ENCODE assay signal across 8 cellular contexts in the genomic region with DNA sequence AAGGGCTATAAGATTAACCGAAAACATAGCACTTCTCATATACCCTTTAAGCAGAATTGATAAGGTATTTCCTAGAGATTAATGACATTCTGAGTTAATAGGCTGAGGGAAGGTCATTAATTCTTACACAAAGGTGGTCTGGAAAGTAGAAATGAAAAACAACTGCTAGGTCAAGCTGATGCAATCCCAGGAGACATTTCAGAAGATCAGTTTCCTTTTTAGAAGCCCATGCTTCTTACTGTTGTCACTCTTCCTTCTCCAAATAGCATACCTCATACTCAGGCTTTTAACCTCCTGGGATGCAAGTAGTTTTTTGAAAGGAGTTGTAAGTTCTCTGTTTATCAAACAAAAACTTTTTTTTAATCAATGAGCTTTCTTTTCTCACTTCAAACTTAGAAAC. TPM values are rescaled to one million over a fixed set of nuclear protein-coding genes. Genes with fewer than 3 reads are reported as not detected.
A peak's percentile ranks its signal among the peaks of the same experiment; 100 is the strongest.
DNase-seq lines count a peak whose midpoint lies in the region; ATAC-seq and TF ChIP-seq lines count a peak whose summit lies in the region.

No MANE protein-coding gene starts in this region.

- POLR2A ChIA-PET in PC-3 (lab: Charles Lee; ENCODE audit: unreplicated experiment) = interaction anchor here (0.5 to 0.8 kb wide), 4 partner anchors 17 to 1572 kb away, joined by 3 to 7 read pairs (median 4); a partner anchor contains a TSS

- H3K9me3 ChIP-seq in PC-3 (ENCODE audit: low read length) (no peaks in the 10 kb centered on the region), psoas muscle (no peaks in the 10 kb centered on the region)

- H3K4me1 ChIP-seq in PC-3 (ENCODE audit: insufficient read depth, low read length) (peaks cover 58% of the 10 kb centered on the region), psoas muscle (peaks cover 65% of the 10 kb centered on the region)

- CTCF ChIA-PET in PC-3 (lab: Charles Lee) = interaction anchor here (1.0 to 1.3 kb wide), 2 partner anchors 148 to 262 kb away, joined by 3 read pairs; no protein-coding TSS in a partner anchor

- H2AFZ ChIP-seq in PC-3 (ENCODE audit: low read length) = no peak overlapping the region

- H3K27ac ChIP-seq in PC-3 (ENCODE audit: low read length) (peak overlapping the region; percentile 88), psoas muscle (peak overlapping the region; percentile 90), substantia nigra (ENCODE audit: low read depth, low read length, poor library complexity, severe bottlenecking) (no peak overlapping the region)

- no peak overlapping the region; the same call in 1 of the 2 replicates for H3K9ac ChIP-seq in PC-3 (ENCODE audit: low read length)

- BruUV-seq in PC-3 (replicated peaks; lab: Mats Ljungman, UMichigan) = TSS peak; percentile 78

- H3K27me3 ChIP-seq in PC-3 (ENCODE audit: low read length) = no peaks in the 10 kb centered on the region
- no peaks in the 10 kb centered on the region for H3K27me3 ChIP-seq in psoas muscle (ENCODE audit: insufficient read depth in 3 of 3, low read length in 2 of 3)

- DNase-seq in NCI-H82 treated with DMSO at 0.1 percent for 48 hours (lab: John Stamatoyannopoulos, UW; ENCODE audit: unreplicated experiment) (peak; percentile 28), NCI-H82 (lab: John Stamatoyannopoulos, UW) (no peak), PC-3 (no peak), psoas muscle (no peak), dermis blood vessel endothelial cell (no peak), substantia nigra (lab: John Stamatoyannopoulos, UW) (no peak)

- 0 out of 2 replicates have a peak, but pooled peaks cover 4% of the 10 kb centered on the region for H4K20me1 ChIP-seq in PC-3 (ENCODE audit: low read length)

- H3K9me2 ChIP-seq in PC-3 (replicated peaks; ENCODE audit: low read length) = no peaks in the 10 kb centered on the region

- no peaks in the 10 kb centered on the region for H3K79me2 ChIP-seq in PC-3 (ENCODE audit: low read length)

- TF ChIP-seq CTCF in PC-3 (conservative IDR thresholded peaks at IDR 0.05; ENCODE audit: low read depth, low read length) = no peak
- no peak for TF ChIP-seq CTCF in psoas muscle (IDR thresholded peaks at IDR 0.05)

- ATAC-seq in HG02678 (IDR thresholded peaks at IDR 0.05; ENCODE audit: unreplicated experiment) = peak; percentile 37
- no peak for ATAC-seq in PC-3
- peak in 3 of 4 donors; percentile 48 to 50 (median 48) for ATAC-seq in psoas muscle
- ATAC-seq in GM19328 (IDR thresholded peaks at IDR 0.05; ENCODE audit: unreplicated experiment) = no peak

- H3K36me3 ChIP-seq in PC-3 (ENCODE audit: low read depth, low read length) (no peaks in the 10 kb centered on the region), psoas muscle (ENCODE audit: insufficient read depth in 1 of 2, low read depth in 1 of 2) (no peaks in the 10 kb centered on the region)

- 61 to 77% (median 72%) methylated on average over 1 of the region's 1 CpG for WGBS in psoas muscle, 3 donors

- H3F3A ChIP-seq in PC-3 (ENCODE audit: low read length, unreplicated experiment) = peaks cover 5% of the 10 kb centered on the region

- intact Hi-C loops in PC-3 (cut with micrococcal nuclease) (loop anchor here (2.0 kb wide), 1 partner anchor 263 kb away; no protein-coding TSS in a partner anchor), psoas muscle (cut with DNase I) (loop anchor here in 1 of 2 donors (5.0 kb wide), 1 partner anchor 73 kb away; no protein-coding TSS in a partner anchor)

- H3K4me3 ChIP-seq in PC-3 (ENCODE audit: low read length) (no peak overlapping the region), psoas muscle (peak overlapping the region; percentile 71)

- peak overlapping the region; percentile 66 for H3K4me2 ChIP-seq in PC-3 (ENCODE audit: low read length)

RNA-seq across cellular contexts. Expression of a gene that starts 8.8 kb away (rescaled TPM):
- total RNA-seq in PC-3 (2014; rRNA removed) (not detected in 2 replicates), psoas muscle (100 to 1,000 TPM in 3 of 4 donors, 10 to 100 TPM in 1; 78.5 to 274 (median 138) TPM), dermis blood vessel endothelial cell (22.0 and 42.7 TPM in 2 replicates)
- polyA plus RNA-seq in psoas muscle = 10 to 100 TPM in 2 of 3 donors, 1 to 10 TPM in 1; 9.2 to 28.0 (median 15.5) TPM

Comparison
In these comparisons a context has a peak if more than half of its experiments do, and no peak if none do; other contexts are left out.
1. ATAC-seq: peak in HG02678 (single experiment) and psoas muscle (3 of 4); none in PC-3 (single experiment) and GM19328 (single experiment).
2. RNA of a gene that starts 8.8 kb away (total RNA-seq): 78.5 to 274 TPM in psoas muscle and 22.0 to 42.7 TPM in dermis blood vessel endothelial cell; not detected in PC-3; every median in the first group is over 10 times any median in the second.